ENCODE assay signal across 10 cellular contexts in genomic region chr17:72122002-72122310, GRCh38. TPM values are rescaled to one million over a fixed set of nuclear protein-coding genes. Genes with fewer than 3 reads are reported as not detected.
A peak's percentile ranks its signal among the peaks of the same experiment; 100 is the strongest.
DNase-seq lines count a peak whose midpoint lies in the region; TF ChIP-seq lines count a peak whose summit lies in the region.
"Had no signal": no experiment of that assay in that cellular context is flagged by ENCODE, and none has a peak within 500 bp of the region (broad histone marks: within the 10 kb centered on the region; RNA-seq: fewer than 3 reads in every experiment).

No MANE protein-coding gene starts in this region.

- H3K9me3 Mint-ChIP-seq in osteocyte (ENCODE audit: unreplicated experiment), result no peaks in the 10 kb centered on the region

- no peaks in the 10 kb centered on the region for H3K36me3 Mint-ChIP-seq in osteocyte (ENCODE audit: unreplicated experiment)

- WGBS in esophagus, 2 donors, result 2 to 3% methylated on average over 14 of the region's 14 CpGs

- DNase-seq in Karpas-422 (peak; percentile 82), osteocyte (ENCODE audit: extremely low spot score, unreplicated experiment) (no peak), T-helper 9 cell (no peak), amniotic stem cell (lab: John Stamatoyannopoulos, UW) (no peak), NCI-H82 (lab: John Stamatoyannopoulos, UW) (no peak)
- DNase-seq in activated naive CD4-positive, alpha-beta T cell treated with Interleukin-2 at 50 U/mL for 16 hours, result no peak

- peak overlapping the region; percentile 94 for H3K4me3 Mint-ChIP-seq in osteocyte (ENCODE audit: unreplicated experiment)

- peaks cover 29% of the 10 kb centered on the region for H4K20me1 ChIP-seq in Karpas-422 (ENCODE audit: insufficient read depth, low read depth, low read length)

- H3K4me3 ChIP-seq in Karpas-422 (ENCODE audit: low read length), result peak overlapping the region; percentile 97
- peak overlapping the region; percentile 46 to 70 for H3K4me3 ChIP-seq in esophagus (ENCODE audit: low read depth in 1 of 2, low read length in 2 of 2)
- H3K4me3 ChIP-seq: K562 had no signal

- H3K9me3 ChIP-seq in ES-I3 (ENCODE audit: control insufficient read depth, insufficient read depth, low read length) (no peaks in the 10 kb centered on the region), Karpas-422 (ENCODE audit: low read length) (no peaks in the 10 kb centered on the region), esophagus (ENCODE audit: control insufficient read depth in 2 of 2, insufficient read depth in 1 of 2, low read depth in 1 of 2, low read length in 1 of 2) (peaks cover 0 to 1% of the 10 kb centered on the region in 2 donors)

- no peaks in the 10 kb centered on the region for H3K27me3 ChIP-seq in Karpas-422 (ENCODE audit: low read length)
- H3K27me3 ChIP-seq in esophagus (ENCODE audit: control insufficient read depth in 1 of 2, insufficient read depth in 2 of 2, low read length in 2 of 2), result peaks cover 0 to 12% of the 10 kb centered on the region in 2 donors

- peak overlapping the region; percentile 72 for H3K27ac Mint-ChIP-seq in osteocyte (ENCODE audit: unreplicated experiment)

- peak overlapping the region; percentile 96 for H3K4me2 ChIP-seq in Karpas-422 (ENCODE audit: low read depth, low read length, poor library complexity, severe bottlenecking)

- H3K79me2 ChIP-seq in Karpas-422 (ENCODE audit: low read length), result peaks cover 11% of the 10 kb centered on the region; the same call in 1 of the 2 replicates

- no peak for TF ChIP-seq CTCF in osteocyte (IDR thresholded peaks at IDR 0.05)

- peaks cover 39% of the 10 kb centered on the region for H3K4me1 Mint-ChIP-seq in osteocyte (ENCODE audit: unreplicated experiment)

- H3K4me1 ChIP-seq in ES-I3 (ENCODE audit: insufficient read depth, low read length), result peaks cover 31% of the 10 kb centered on the region
- peaks cover 36% of the 10 kb centered on the region for H3K4me1 ChIP-seq in Karpas-422 (ENCODE audit: low read length)
- peaks cover 6 to 16% of the 10 kb centered on the region in 2 donors for H3K4me1 ChIP-seq in esophagus (ENCODE audit: control insufficient read depth in 2 of 2, insufficient read depth in 2 of 2, low read length in 1 of 2)

- H3K9me2 ChIP-seq in Karpas-422 (replicated peaks; ENCODE audit: insufficient read depth, low read length), result no peaks in the 10 kb centered on the region

- peak overlapping the region; percentile 78 for H3K27ac ChIP-seq in Karpas-422 (ENCODE audit: low read length)
- H3K27ac ChIP-seq in esophagus (ENCODE audit: low read depth in 2 of 2, low read length in 1 of 2), result no peak overlapping the region

- peaks cover 30% of the 10 kb centered on the region for H3K27me3 Mint-ChIP-seq in osteocyte (ENCODE audit: unreplicated experiment)

- H2AFZ ChIP-seq in Karpas-422 (ENCODE audit: low read length), result no peak overlapping the region

- H3K36me3 ChIP-seq in ES-I3 (ENCODE audit: insufficient read depth, low read length), result no peaks in the 10 kb centered on the region
- peaks cover 25% of the 10 kb centered on the region for H3K36me3 ChIP-seq in Karpas-422 (ENCODE audit: insufficient read depth, low read length)
- peaks cover 3 to 10% of the 10 kb centered on the region in 2 donors for H3K36me3 ChIP-seq in esophagus (ENCODE audit: control insufficient read depth in 2 of 2, insufficient read depth in 2 of 2, low read length in 1 of 2)

- peak overlapping the region; percentile 84; the same call in 1 of the 2 replicates for H3K9ac ChIP-seq in ES-I3 (ENCODE audit: low read depth, low read length)
- H3K9ac ChIP-seq in Karpas-422 (ENCODE audit: low read length), result peak overlapping the region; percentile 98

RNA-seq across cellular contexts. Expression of gene SOX9, which starts 1.1 kb away (rescaled TPM):
- 26.4 and 30.3 TPM in 2 replicates for total RNA-seq in Karpas-422 (2014; rRNA removed; shearing (Covaris generic); ENCODE audit: low replicate concordance)
- polyA plus RNA-seq in esophagus, result 10 to 100 TPM in 1 of 2 donors, 1 to 10 TPM in 1; 3.7 to 11.4 TPM
- total RNA-seq in osteocyte, result 1.8 and 1.9 TPM in 2 replicates
- total RNA-seq: mononuclear cell had no signal
- polyA plus RNA-seq: K562 had no signal
